8 cellular contexts compared by ENCODE assay signal in genomic region chr22:20438066-20438677, GRCh38. TPM values are rescaled to one million over a fixed set of nuclear protein-coding genes. Genes with fewer than 3 reads are reported as not detected.
DNase-seq lines count a peak whose midpoint lies in the region; ATAC-seq and TF ChIP-seq lines count a peak whose summit lies in the region.

No MANE protein-coding gene starts in this region.

- no peak overlapping the region for H2AK5ac ChIP-seq in neuronal stem cell (ENCODE audit: low read depth, low read length)

- H3K4me2 ChIP-seq in neuronal stem cell (ENCODE audit: insufficient read depth, low read length, poor library complexity, severe bottlenecking): peak overlapping the region; percentile 95

- CTCF ChIA-PET in T-cell (lab: Charles Lee): no interaction called here

- H3K4me3 Mint-ChIP-seq in T-cell: peak overlapping the region; percentile 31 to 49 (median 44)

- H3K9ac ChIP-seq in neuronal stem cell (ENCODE audit: low read depth, low read length, poor library complexity): peak overlapping the region; percentile 87

- no peak overlapping the region for H4K8ac ChIP-seq in neuronal stem cell (ENCODE audit: low read depth, low read length)

- ATAC-seq in T-cell (replicated peaks in 1 of 4): peak in 1 of 4 experiments; percentile 14
- no peak for ATAC-seq in HG03280 (IDR thresholded peaks at IDR 0.05; ENCODE audit: unreplicated experiment)
- ATAC-seq in esophagus mucosa: no peak

- peaks cover 16 to 25% (median 21%) of the 10 kb centered on the region in 3 donors for H3K4me1 Mint-ChIP-seq in T-cell

- peak overlapping the region; percentile 98 for H3K23ac ChIP-seq in neuronal stem cell (ENCODE audit: low read depth, low read length, poor library complexity)

- H3K27ac ChIP-seq in neuronal stem cell (replicated peaks; ENCODE audit: low read length): no peak overlapping the region

- H3K27me3 ChIP-seq in neuronal stem cell (ENCODE audit: control insufficient read depth in 3 of 3, insufficient read depth in 3 of 3, low read depth in 1 of 3, low read length in 3 of 3): peaks cover 0 to 58% (median 20%) of the 10 kb centered on the region in 3 experiments

- no peaks in the 10 kb centered on the region for H3K9me3 Mint-ChIP-seq in T-cell

- intact Hi-C loops in cardiac septum (cut with DNase I): no loop called here

- H3K4me3 ChIP-seq in AG09309 (ENCODE audit: control insufficient read depth, low read depth, low read length): peak overlapping the region; percentile 91
- H3K4me3 ChIP-seq in neuronal stem cell (ENCODE audit: low read length in 2 of 2): peak overlapping the region; percentile 75 to 99

- no peaks in the 10 kb centered on the region for H3K79me1 ChIP-seq in neuronal stem cell (ENCODE audit: low read depth, low read length)

- H2BK12ac ChIP-seq in neuronal stem cell (ENCODE audit: low read length): no peak overlapping the region

- H3K14ac ChIP-seq in neuronal stem cell (ENCODE audit: low read length): no peak overlapping the region

- peaks cover 10 to 16% of the 10 kb centered on the region in 2 donors for H3K4me1 ChIP-seq in neuronal stem cell (ENCODE audit: control insufficient read depth in 2 of 2, insufficient read depth in 1 of 2, low read depth in 1 of 2, low read length in 2 of 2)

- no peak overlapping the region for H3K4ac ChIP-seq in neuronal stem cell (ENCODE audit: low read length)

- H3K18ac ChIP-seq in neuronal stem cell (ENCODE audit: low read length): peak overlapping the region; percentile 90

- H3K36me3 Mint-ChIP-seq in T-cell: peaks cover 10% of the 10 kb centered on the region

- no peak for TF ChIP-seq CTCF in AG09309 (IDR thresholded peaks at IDR 0.05; ENCODE audit: control insufficient read depth, insufficient read depth, low read depth, low read length, missing control alignments)

- no peak overlapping the region for H2BK5ac ChIP-seq in neuronal stem cell (ENCODE audit: low read length)

- peak overlapping the region; percentile 41 for H4K91ac ChIP-seq in neuronal stem cell (ENCODE audit: low read depth, low read length, poor library complexity)

- DNase-seq in AG09309 (ENCODE audit: low read depth): no peak
- DNase-seq in T-cell: peak in 1 of 34 experiments; percentile 23
- DNase-seq in cardiac septum (ENCODE audit: low spot score): peak; percentile 65
- no peak for DNase-seq in neuronal stem cell (ENCODE audit: low spot score)
- no peak for DNase-seq in NCI-H524 (lab: John Stamatoyannopoulos, UW)
- no peak for DNase-seq in middle frontal gyrus (ENCODE audit: extremely low spot score, low spot score)

- H2BK120ac ChIP-seq in neuronal stem cell (ENCODE audit: low read depth, low read length): no peak overlapping the region

- peaks cover 15 to 47% of the 10 kb centered on the region in 2 donors for H3K36me3 ChIP-seq in neuronal stem cell (replicated peaks in 1 of 2; ENCODE audit: control insufficient read depth in 2 of 2, insufficient read depth in 2 of 2, low read length in 2 of 2)

- H2AFZ ChIP-seq in neuronal stem cell (ENCODE audit: low read length): peak overlapping the region; percentile 99

- POLR2A ChIA-PET in T-cell (lab: Charles Lee): no interaction called here

- peaks cover 0 to 2% of the 10 kb centered on the region in 2 donors for H3K9me3 ChIP-seq in neuronal stem cell (replicated peaks in 1 of 2; ENCODE audit: control insufficient read depth in 2 of 2, insufficient read depth in 1 of 2, low read depth in 1 of 2, low read length in 2 of 2)

- H3K27ac Mint-ChIP-seq in T-cell: peak overlapping the region in 1 of 2 donors; percentile 57

- no peak overlapping the region for H2BK15ac ChIP-seq in neuronal stem cell (ENCODE audit: low read length)

- no CpG with 5 or more reads among the region's 41 CpGs for WGBS in neuronal stem cell (ENCODE audit: extremely low coverage in 2 of 2, insufficient read length in 2 of 2, insufficient replicate concordance in 1 of 2), 2 donors

- peaks cover 24 to 35% of the 10 kb centered on the region in 2 donors for H3K27me3 Mint-ChIP-seq in T-cell

RNA-seq across cellular contexts. Expression of gene SCARF2, which starts 0.5 kb away (rescaled TPM):
- 1 to 10 TPM; 1.6 to 3.1 (median 2.9) TPM for total RNA-seq in T-cell
- total RNA-seq in cardiac septum: 5.2 TPM
- polyA plus RNA-seq in neuronal stem cell (2013, experiment 1 of 2): 3.7 TPM
- 2.8 TPM for polyA plus RNA-seq in neuronal stem cell (2013, experiment 2 of 2)
- 0.48 TPM for total RNA-seq in esophagus mucosa

RNA-seq across cellular contexts. Expression of gene ZNF74, which starts 44.2 kb away (rescaled TPM):
- 10 to 100 TPM in 3 of 5 donors, 1 to 10 TPM in 2; 6.8 to 19.7 (median 17.3) TPM for total RNA-seq in T-cell
- 4.9 TPM for total RNA-seq in cardiac septum
- polyA plus RNA-seq in neuronal stem cell (2013, experiment 1 of 2): 20.1 TPM
- polyA plus RNA-seq in neuronal stem cell (2013, experiment 2 of 2): 20.2 TPM
- 4.6 TPM for total RNA-seq in esophagus mucosa

RNA-seq across cellular contexts. Expression of gene KLHL22, which starts 57.4 kb away (rescaled TPM):
- total RNA-seq in T-cell (10 to 100 TPM; 42.0 to 57.8 (median 47.1) TPM), cardiac septum (16.8 TPM), esophagus mucosa (5.0 TPM)
- 14.3 TPM for polyA plus RNA-seq in neuronal stem cell (2013, experiment 1 of 2)
- polyA plus RNA-seq in neuronal stem cell (2013, experiment 2 of 2): 13.8 TPM
